Comparison of ENCODE assay signal across 8 cellular contexts in genomic region chrX:24647257-24648058, GRCh38. TPM values are rescaled to one million over a fixed set of nuclear protein-coding genes. Genes with fewer than 3 reads are reported as not detected.
DNase-seq lines count a peak whose midpoint lies in the region; ATAC-seq, FAIRE-seq and TF ChIP-seq lines count a peak whose summit lies in the region.

PCYT1B (minus strand) TSS chrX:24647347; CDS start chrX:24647105, 242 bp downstream.

- intact Hi-C loops in Calu3 (cut with micrococcal nuclease; ENCODE audit: unreplicated experiment) = no loop called here
- intact Hi-C loops in activated B cell treated with CpG ODN at 0.5 μM for 24 hours (cut with micrococcal nuclease) = no loop called here

- CTCF ChIA-PET in Calu3 (lab: Charles Lee) = no interaction called here
- CTCF ChIA-PET in activated B cell treated with CpG ODN at 0.5 μM for 24 hours (lab: Charles Lee) = no interaction called here

- H3K27me3 ChIP-seq in H7 (ENCODE audit: control insufficient read depth, insufficient read depth, low read length) = no peaks in the 10 kb centered on the region
- H3K27me3 ChIP-seq in iPS-18a (ENCODE audit: control insufficient read depth, insufficient read depth, low read length) = no peaks in the 10 kb centered on the region
- H3K27me3 ChIP-seq in skeletal muscle tissue (ENCODE audit: control insufficient read depth in 3 of 3, insufficient read depth in 3 of 3, low read length in 3 of 3) = peaks cover 0 to 5% (median 0%) of the 10 kb centered on the region in 3 donors

- H3K9ac ChIP-seq in iPS-18a (ENCODE audit: low read length) = peak within 1 kb of the TSS; percentile 92
- H3K9ac ChIP-seq in skeletal muscle tissue (ENCODE audit: low read depth in 1 of 3, low read length in 3 of 3) = no peak within 1 kb of the TSS

- DNase-seq in Calu3 (peak; percentile 50), H7 (peak; percentile 84), NCI-H1436 treated with DMSO at 0.1 percent for 48 hours (lab: John Stamatoyannopoulos, UW) (peak; percentile 84), activated B cell treated with CpG ODN at 0.5 μM for 24 hours (peak; percentile 18), T47D (ENCODE audit: low read depth in 1 of 2, low spot score in 1 of 2) (peak; percentile 41 to 84), H54 (ENCODE audit: insufficient read length, low spot score) (no peak)

- H3K36me3 ChIP-seq in H7 (replicated peaks; ENCODE audit: control insufficient read depth, insufficient read depth, low read length) (no peaks in the 10 kb centered on the region; the same call in 1 of the 2 replicates), iPS-18a (ENCODE audit: control insufficient read depth, low read depth, low read length) (no peaks in the 10 kb centered on the region), skeletal muscle tissue (ENCODE audit: control insufficient read depth in 3 of 3, insufficient read depth in 3 of 3, low read length in 3 of 3) (no peaks in the 10 kb centered on the region)

- H3K4me1 Mint-ChIP-seq in Calu3 (ENCODE audit: low read depth, unreplicated experiment) (peaks cover 9% of the 10 kb centered on the region), activated B cell treated with CpG ODN at 0.5 μM for 24 hours (peaks cover 20% of the 10 kb centered on the region)

- no peak for FAIRE-seq in H54 (lab: Jason Lieb, UNC)

- H3K4me1 ChIP-seq in iPS-18a (ENCODE audit: control insufficient read depth, low read depth, low read length) = peaks cover 38% of the 10 kb centered on the region
- peaks cover 3 to 5% (median 4%) of the 10 kb centered on the region in 3 donors for H3K4me1 ChIP-seq in skeletal muscle tissue (ENCODE audit: control insufficient read depth in 3 of 3, insufficient read depth in 3 of 3, low read length in 3 of 3)

- H3K27me3 Mint-ChIP-seq in Calu3 (ENCODE audit: unreplicated experiment) (peaks cover 38% of the 10 kb centered on the region), activated B cell treated with CpG ODN at 0.5 μM for 24 hours (peaks cover 16% of the 10 kb centered on the region)

- H3K36me3 Mint-ChIP-seq in Calu3 (ENCODE audit: insufficient read depth, unreplicated experiment) (no peaks in the 10 kb centered on the region), activated B cell treated with CpG ODN at 0.5 μM for 24 hours (ENCODE audit: low read depth) (no peaks in the 10 kb centered on the region)

- TF ChIP-seq CTCF in Calu3 (IDR thresholded peaks at IDR 0.05; ENCODE audit: unreplicated experiment) = no peak
- TF ChIP-seq CTCF in activated B cell treated with CpG ODN at 0.5 μM for 24 hours (IDR thresholded peaks at IDR 0.05) = no peak

- peak within 1 kb of the TSS; percentile 69 for H3K4me3 Mint-ChIP-seq in Calu3 (ENCODE audit: low read depth, unreplicated experiment)
- peak within 1 kb of the TSS; percentile 80 for H3K4me3 Mint-ChIP-seq in activated B cell treated with CpG ODN at 0.5 μM for 24 hours

- H3K4me3 ChIP-seq in H7 (ENCODE audit: insufficient read depth, low read depth, low read length) = peak within 1 kb of the TSS; percentile 41
- H3K4me3 ChIP-seq in iPS-18a (ENCODE audit: low read length) = peak within 1 kb of the TSS; percentile 83
- H3K4me3 ChIP-seq in skeletal muscle tissue (ENCODE audit: low read length in 3 of 3) = peak within 1 kb of the TSS; percentile 45 to 60 (median 54)

- TF ChIP-seq POLR2A in H54 (IDR thresholded peaks at IDR 0.05; ENCODE audit: low read depth, low read length) = no peak

- peak; percentile 94 for ATAC-seq in activated B cell treated with CpG ODN at 0.5 μM for 24 hours (ENCODE audit: low read depth)

- POLR2A ChIA-PET in activated B cell treated with CpG ODN at 0.5 μM for 24 hours (lab: Charles Lee) = no interaction called here

- H3K9me3 Mint-ChIP-seq in Calu3 (ENCODE audit: low read depth, unreplicated experiment) (no peaks in the 10 kb centered on the region), activated B cell treated with CpG ODN at 0.5 μM for 24 hours (no peaks in the 10 kb centered on the region)

- in situ Hi-C loops in T47D (cut with HindIII; ENCODE audit: low pct_unique_long_range_greater_than_20kb, low sequenced_read_pairs) = no loop called here

- H3K27ac Mint-ChIP-seq in Calu3 (ENCODE audit: unreplicated experiment) (no peak within 1 kb of the TSS), activated B cell treated with CpG ODN at 0.5 μM for 24 hours (no peak within 1 kb of the TSS)

- no TSS peak for BruUV-seq in Calu3 (replicated peaks; lab: Mats Ljungman, UMichigan)

- H3K9me3 ChIP-seq in iPS-18a (ENCODE audit: control insufficient read depth, low read depth, low read length) (no peaks in the 10 kb centered on the region), skeletal muscle tissue (ENCODE audit: control insufficient read depth in 3 of 3, low read length in 3 of 3) (no peaks in the 10 kb centered on the region)

- H3K27ac ChIP-seq in iPS-18a (ENCODE audit: low read length) = peak within 1 kb of the TSS; percentile 96
- H3K27ac ChIP-seq in skeletal muscle tissue (ENCODE audit: low read depth, low read length) = no peak within 1 kb of the TSS

RNA-seq across cellular contexts. Expression of gene PCYT1B, which starts in this region (rescaled TPM):
- total RNA-seq in Calu3 (2022) (0.07 and 0.09 TPM in 2 replicates), activated B cell treated with CpG ODN at 0.5 μM for 24 hours (not detected in 2 replicates), skeletal muscle tissue (1.0 TPM)
- total RNA-seq in H7 (2014; rRNA removed; shearing (Covaris generic)) = 17.4 and 22.9 TPM in 2 replicates

Comparison
In these comparisons a context has a peak if more than half of its experiments do, and no peak if none do; other contexts are left out.
1. Peak in DNase-seq in Calu3; RNA of the gene not detected or under 1 TPM.
2. Peak in DNase-seq and ATAC-seq in activated B cell treated with CpG ODN at 0.5 μM for 24 hours; RNA of the gene not detected or under 1 TPM.